7 cellular contexts compared by ENCODE assay signal in the genomic region with DNA sequence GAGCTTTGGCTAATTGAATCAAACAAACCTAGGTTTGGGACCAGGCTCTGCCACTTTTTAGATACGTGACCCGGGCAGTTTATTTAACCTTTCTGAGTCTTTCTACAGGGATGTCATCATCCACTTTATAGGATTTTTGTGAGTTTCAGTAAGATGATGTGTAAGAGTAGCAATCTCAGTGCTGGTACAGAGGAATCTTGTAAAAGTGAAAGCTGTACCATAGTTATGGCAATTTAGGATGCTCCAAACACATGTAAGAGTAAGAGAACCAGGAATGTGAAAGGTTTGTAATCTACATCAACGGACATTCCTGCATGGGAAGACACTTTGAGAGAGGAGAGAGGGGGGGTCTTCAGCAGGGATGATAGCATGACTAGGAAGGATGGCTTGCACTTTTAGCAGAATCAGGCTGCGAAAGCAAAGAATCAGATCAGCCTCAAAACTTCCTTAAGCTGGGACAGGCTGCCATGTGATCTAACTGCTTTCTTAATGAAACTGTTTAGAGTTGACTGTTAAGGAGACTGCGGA. TPM values are rescaled to one million over a fixed set of nuclear protein-coding genes. Genes with fewer than 3 reads are reported as not detected.
DNase-seq lines count a peak whose midpoint lies in the region; ATAC-seq, FAIRE-seq and TF ChIP-seq lines count a peak whose summit lies in the region.

No MANE protein-coding gene starts in this region.

- no peaks in the 10 kb centered on the region for H3K27me3 ChIP-seq in HAP-1 (ENCODE audit: low read depth)
- H3K27me3 ChIP-seq in iPS DF 6.9 (ENCODE audit: control insufficient read depth, insufficient read depth, low read length), result no peaks in the 10 kb centered on the region
- H3K27me3 ChIP-seq in smooth muscle cell (ENCODE audit: low read depth), result no peaks in the 10 kb centered on the region

- peaks cover 63% of the 10 kb centered on the region for H3K79me2 ChIP-seq in smooth muscle cell (ENCODE audit: low read depth)

- POLR2A ChIA-PET in WTC11 (lab: Charles Lee), result interaction anchor here (1.5 kb wide), 1 partner anchor 17 kb away, joined by 3 read pairs; no protein-coding TSS in a partner anchor

- peak overlapping the region; percentile 98 for H3K27ac Mint-ChIP-seq in WTC11

- H3K4me1 ChIP-seq in HAP-1 (peaks cover 14% of the 10 kb centered on the region), iPS DF 6.9 (ENCODE audit: control insufficient read depth, insufficient read depth, low read length) (peaks cover 2% of the 10 kb centered on the region; the same call in 1 of the 2 replicates), smooth muscle cell (ENCODE audit: low read depth) (peaks cover 5% of the 10 kb centered on the region)

- peak overlapping the region; percentile 98 for H3K4me3 Mint-ChIP-seq in WTC11

- no peak overlapping the region for H3K27ac ChIP-seq in iPS DF 6.9 (ENCODE audit: low read length)
- H3K27ac ChIP-seq in smooth muscle cell (ENCODE audit: low read depth), result peak overlapping the region; percentile 97

- H2AFZ ChIP-seq in smooth muscle cell (ENCODE audit: low read depth), result no peak overlapping the region

- peaks cover 75% of the 10 kb centered on the region for H3K36me3 ChIP-seq in HAP-1 (replicated peaks)
- H3K36me3 ChIP-seq in iPS DF 6.9 (ENCODE audit: control insufficient read depth, insufficient read depth, low read length), result peaks cover 22% of the 10 kb centered on the region
- H3K36me3 ChIP-seq in smooth muscle cell (ENCODE audit: low read depth), result peaks cover 8% of the 10 kb centered on the region

- peaks cover 68% of the 10 kb centered on the region for H3K36me3 Mint-ChIP-seq in WTC11

- peaks cover 24% of the 10 kb centered on the region for H3K4me1 Mint-ChIP-seq in WTC11

- peak overlapping the region; percentile 93 for H3K4me2 ChIP-seq in smooth muscle cell

- TF ChIP-seq CTCF in WTC11 (IDR thresholded peaks at IDR 0.05), result no peak
- no peak for TF ChIP-seq CTCF in smooth muscle cell (IDR thresholded peaks at IDR 0.05; ENCODE audit: borderline replicate concordance, insufficient read depth, poor library complexity, severe bottlenecking)
- no peak for TF ChIP-seq CTCF in omental fat pad (IDR thresholded peaks at IDR 0.05)

- H4K20me1 ChIP-seq in smooth muscle cell (ENCODE audit: low read depth), result peaks cover 65% of the 10 kb centered on the region

- H3K4me3 ChIP-seq in HAP-1, result peak overlapping the region; percentile 97
- H3K4me3 ChIP-seq in iPS DF 6.9 (ENCODE audit: low read length), result peak overlapping the region; percentile 92; the same call in 1 of the 2 replicates
- H3K4me3 ChIP-seq in smooth muscle cell, result peak overlapping the region; percentile 86

- peak overlapping the region; percentile 94 for H3K9ac ChIP-seq in smooth muscle cell (ENCODE audit: low read depth)

- no peak for TF ChIP-seq POLR2A in GM12892 (IDR thresholded peaks at IDR 0.05; ENCODE audit: low read depth, low read length)

- CTCF ChIA-PET in WTC11 (lab: Charles Lee), result interaction anchor here (3.6 kb wide), 1 partner anchor 16 kb away, joined by 18 read pairs; no protein-coding TSS in a partner anchor

- H3K27me3 Mint-ChIP-seq in WTC11 (ENCODE audit: low read depth), result no peaks in the 10 kb centered on the region

- WGBS in iPS DF 6.9 (ENCODE audit: insufficient coverage, insufficient read length), result no CpG with 5 or more reads among the region's 5 CpGs
- WGBS in smooth muscle cell (ENCODE audit: low lambda C conversion rate), result 36% methylated on average over 5 of the region's 5 CpGs

- H3K9me3 ChIP-seq in HAP-1 (no peaks in the 10 kb centered on the region), iPS DF 6.9 (ENCODE audit: control insufficient read depth, insufficient read depth, low read length) (no peaks in the 10 kb centered on the region), smooth muscle cell (replicated peaks; ENCODE audit: low read depth) (no peaks in the 10 kb centered on the region)

- H3F3A ChIP-seq in smooth muscle cell (ENCODE audit: low read depth), result peaks cover 37% of the 10 kb centered on the region

- no peak for FAIRE-seq in GM12892 (lab: Jason Lieb, UNC)

- H3K9me3 Mint-ChIP-seq in WTC11, result no peaks in the 10 kb centered on the region

- in situ Hi-C loops in HAP-1 (cut with MboI; ENCODE audit: low sequenced_read_pairs), result no loop called here

- no peak for ATAC-seq in WTC11
- no peak for ATAC-seq in omental fat pad (ENCODE audit: low FRiP score)
- ATAC-seq in HG03097 (IDR thresholded peaks at IDR 0.05; ENCODE audit: low FRiP score, unreplicated experiment), result no peak

- peak in 1 of 2 experiments; percentile 23 for DNase-seq in HAP-1 (ENCODE audit: low spot score in 2 of 2)
- DNase-seq in WTC11 (ENCODE audit: low spot score), result no peak
- no peak for DNase-seq in iPS DF 6.9 (ENCODE audit: low read depth, low spot score)
- no peak for DNase-seq in smooth muscle cell (lab: John Stamatoyannopoulos, UW; ENCODE audit: unreplicated experiment)
- DNase-seq in GM12892 (ENCODE audit: insufficient read length), result no peak
- DNase-seq in omental fat pad (ENCODE audit: low spot score), result no peak

TF ChIP-seq in WTC11, 78 proteins besides CTCF, POLR2A, EP300 and RAD21:
- TF ChIP-seq, protein P1, sequence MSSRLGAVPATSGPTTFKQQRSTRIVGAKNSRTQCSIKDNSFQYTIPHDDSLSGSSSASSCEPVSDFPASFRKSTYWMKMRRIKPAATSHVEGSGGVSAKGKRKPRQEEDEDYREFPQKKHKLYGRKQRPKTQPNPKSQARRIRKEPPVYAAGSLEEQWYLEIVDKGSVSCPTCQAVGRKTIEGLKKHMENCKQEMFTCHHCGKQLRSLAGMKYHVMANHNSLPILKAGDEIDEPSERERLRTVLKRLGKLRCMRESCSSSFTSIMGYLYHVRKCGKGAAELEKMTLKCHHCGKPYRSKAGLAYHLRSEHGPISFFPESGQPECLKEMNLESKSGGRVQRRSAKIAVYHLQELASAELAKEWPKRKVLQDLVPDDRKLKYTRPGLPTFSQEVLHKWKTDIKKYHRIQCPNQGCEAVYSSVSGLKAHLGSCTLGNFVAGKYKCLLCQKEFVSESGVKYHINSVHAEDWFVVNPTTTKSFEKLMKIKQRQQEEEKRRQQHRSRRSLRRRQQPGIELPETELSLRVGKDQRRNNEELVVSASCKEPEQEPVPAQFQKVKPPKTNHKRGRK (CRISPR knock-in tag; IDR thresholded peaks at IDR 0.05; ENCODE audit: borderline replicate concordance), result no peak
- TF ChIP-seq JUN (CRISPR knock-in tag; IDR thresholded peaks at IDR 0.05) (no peak), PRDM15 (CRISPR knock-in tag; IDR thresholded peaks at IDR 0.05) (no peak), ZNF423 (CRISPR knock-in tag; IDR thresholded peaks at IDR 0.05) (no peak), FOXJ3 (CRISPR knock-in tag; IDR thresholded peaks at IDR 0.05; ENCODE audit: borderline replicate concordance) (no peak), ZBTB21 (CRISPR knock-in tag; IDR thresholded peaks at IDR 0.05; ENCODE audit: borderline replicate concordance) (no peak)
- TF ChIP-seq, protein P2, sequence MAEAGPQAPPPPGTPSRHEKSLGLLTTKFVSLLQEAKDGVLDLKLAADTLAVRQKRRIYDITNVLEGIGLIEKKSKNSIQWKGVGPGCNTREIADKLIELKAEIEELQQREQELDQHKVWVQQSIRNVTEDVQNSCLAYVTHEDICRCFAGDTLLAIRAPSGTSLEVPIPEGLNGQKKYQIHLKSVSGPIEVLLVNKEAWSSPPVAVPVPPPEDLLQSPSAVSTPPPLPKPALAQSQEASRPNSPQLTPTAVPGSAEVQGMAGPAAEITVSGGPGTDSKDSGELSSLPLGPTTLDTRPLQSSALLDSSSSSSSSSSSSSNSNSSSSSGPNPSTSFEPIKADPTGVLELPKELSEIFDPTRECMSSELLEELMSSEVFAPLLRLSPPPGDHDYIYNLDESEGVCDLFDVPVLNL (CRISPR knock-in tag; IDR thresholded peaks at IDR 0.05; ENCODE audit: borderline replicate concordance, low read depth), result no peak

RNA-seq across cellular contexts. Expression of gene NOLC1, which starts 1.0 kb away (rescaled TPM):
- total RNA-seq in WTC11 (2021) (125 to 165 TPM (median 129 TPM) in 3 replicates), smooth muscle cell (41.2 and 50.5 TPM in 2 replicates), omental fat pad (100 to 1,000 TPM in 2 of 4 donors, 10 to 100 TPM in 2; 35.3 to 229 (median 81.7) TPM)
- polyA plus RNA-seq in smooth muscle cell, result 44.4 and 46.6 TPM in 2 replicates
- polyA plus RNA-seq in GM12892 (2012; ENCODE audit: missing spikeins), result 75.2 TPM

RNA-seq across cellular contexts. Expression of gene PPRC1, which starts 20.3 kb away (rescaled TPM):
- total RNA-seq in WTC11 (2021) (68.0 to 79.4 TPM (median 69.7 TPM) in 3 replicates), smooth muscle cell (22.2 and 38.1 TPM in 2 replicates), omental fat pad (100 to 1,000 TPM in 1 of 4 donors, 10 to 100 TPM in 3; 15.4 to 105 (median 31.9) TPM)
- polyA plus RNA-seq in smooth muscle cell, result 36.0 and 39.0 TPM in 2 replicates
- 19.6 TPM for polyA plus RNA-seq in GM12892 (2012; ENCODE audit: missing spikeins)

RNA-seq across cellular contexts. Expression of gene LDB1, which starts 33.0 kb away (rescaled TPM):
- 89.1 to 100 TPM (median 94.2 TPM) in 3 replicates for total RNA-seq in WTC11 (2021)
- total RNA-seq in smooth muscle cell, result 52.5 and 56.3 TPM in 2 replicates
- polyA plus RNA-seq in smooth muscle cell, result 34.4 and 42.9 TPM in 2 replicates
- 24.3 TPM for polyA plus RNA-seq in GM12892 (2012; ENCODE audit: missing spikeins)
- 10 to 100 TPM; 20.1 to 33.2 (median 30.9) TPM for total RNA-seq in omental fat pad
